Comparison of ENCODE assay signal across 23 cellular contexts in the genomic region with DNA sequence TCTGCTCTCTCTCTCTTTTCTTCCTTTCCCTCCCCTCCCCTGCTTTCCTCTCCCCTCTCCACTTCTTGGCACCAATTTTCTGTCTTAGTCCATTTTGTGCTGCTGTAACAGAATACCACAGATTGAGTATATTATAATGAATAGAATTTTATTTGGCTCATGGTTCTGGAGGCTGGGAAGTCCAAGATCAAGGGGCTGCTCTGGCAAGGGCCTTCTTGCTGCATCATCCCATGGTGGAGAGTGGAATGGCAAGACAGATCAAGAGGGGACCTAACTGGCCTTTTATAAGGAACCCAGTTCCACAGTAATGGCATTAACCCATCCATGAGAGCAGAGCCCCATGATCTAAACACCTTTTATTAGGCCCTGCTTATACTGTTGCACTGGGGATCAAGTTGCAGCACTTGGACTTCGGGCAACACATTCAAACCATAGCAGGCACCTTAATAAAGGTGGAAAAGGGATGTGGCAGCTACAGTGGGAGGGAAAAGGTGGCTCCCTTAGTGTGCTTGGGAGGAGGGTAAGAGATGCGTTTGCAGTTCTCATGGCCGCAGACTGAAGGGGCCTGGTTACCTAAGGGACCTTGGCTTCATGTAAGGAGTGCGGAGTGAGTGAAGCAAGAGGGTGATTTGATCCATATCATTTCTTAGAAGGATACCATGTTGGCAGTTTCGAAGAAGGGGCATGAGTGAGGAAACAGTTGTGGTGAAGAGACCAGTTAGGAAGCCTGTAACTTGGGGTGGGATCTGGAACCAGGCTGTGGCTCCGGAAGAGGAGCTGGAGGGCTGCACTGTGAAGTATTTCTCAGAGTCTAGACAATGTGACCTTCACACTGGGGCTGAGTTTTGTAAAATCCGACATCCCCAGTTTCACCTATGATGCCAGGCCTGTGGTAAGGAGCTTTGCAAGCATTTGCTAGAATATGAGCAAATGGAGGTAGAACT. TPM values are rescaled to one million over a fixed set of nuclear protein-coding genes. Genes with fewer than 3 reads are reported as not detected.
DNase-seq lines count a peak whose midpoint lies in the region; ATAC-seq and TF ChIP-seq lines count a peak whose summit lies in the region.
"Had no signal": no experiment of that assay in that cellular context is flagged by ENCODE, and none has a peak within 500 bp of the region (broad histone marks: within the 10 kb centered on the region; RNA-seq: fewer than 3 reads in every experiment).

No MANE protein-coding gene starts in this region.

- no peaks in the 10 kb centered on the region for H3K9me2 ChIP-seq in Karpas-422 (replicated peaks; ENCODE audit: insufficient read depth, low read length)

- no peak for ATAC-seq in RWPE2 (ENCODE audit: low read depth)
- ATAC-seq: GM12878 had no signal

- H3K9me3 ChIP-seq in RWPE2 (ENCODE audit: severe bottlenecking) (no peaks in the 10 kb centered on the region), Karpas-422 (ENCODE audit: low read length) (no peaks in the 10 kb centered on the region)
- no peaks in the 10 kb centered on the region for H3K9me3 ChIP-seq in CD8-positive, alpha-beta memory T cell (ENCODE audit: low read length)

- peak overlapping the region; percentile 77 for H3K27ac ChIP-seq in RWPE2 (ENCODE audit: poor library complexity, severe bottlenecking)
- no peak overlapping the region for H3K27ac ChIP-seq in CD8-positive, alpha-beta memory T cell (ENCODE audit: low read depth, low read length)
- H3K27ac ChIP-seq in Karpas-422 (ENCODE audit: low read length) = no peak overlapping the region

- H3K36me3 ChIP-seq in RWPE2 (ENCODE audit: low read depth) (0 out of 2 replicates have a peak, but pooled peaks cover 3% of the 10 kb centered on the region), Karpas-422 (ENCODE audit: insufficient read depth, low read length) (no peaks in the 10 kb centered on the region)
- H3K36me3 ChIP-seq in CD8-positive, alpha-beta memory T cell (ENCODE audit: insufficient read depth, low read length) = no peaks in the 10 kb centered on the region

- H2AFZ ChIP-seq in Karpas-422 (ENCODE audit: low read length) = no peak overlapping the region
- H2AFZ ChIP-seq: PC-9 had no signal

- DNase-seq in KBM-7 (peak; percentile 65), RWPE2 (ENCODE audit: low spot score) (no peak), immature natural killer cell (no peak), type B pancreatic cell (ENCODE audit: extremely low spot score, unreplicated experiment) (no peak), Karpas-422 (no peak), NOMO-1 (lab: John Stamatoyannopoulos, UW; ENCODE audit: unreplicated experiment in 2 of 2) (no peak)
- DNase-seq in CD8-positive, alpha-beta memory T cell = no peak
- DNase-seq: C1 segment of cervical spinal cord; Caco-2; CD4-positive, alpha-beta memory T cell; GOT3; HCEC 1CT; NCI-H1048; NCI-H1417; NCI-H1694; NCI-H2029 treated with DMSO at 0.1 percent for 48 hours; NCI-H446 treated with DMSO at 0.1 percent for 48 hours; NCI-H526; NCI-H82; NK-92 treated with Interleukin-12 subunit alpha and Interleukin-12 subunit beta, amount 100 ng/mL, for 24 hours; PC-9; SHP77 had no signal

- H3K79me2 ChIP-seq in Karpas-422 (ENCODE audit: low read length) = no peaks in the 10 kb centered on the region

- H3K4me2 ChIP-seq in Karpas-422 (ENCODE audit: low read depth, low read length, poor library complexity, severe bottlenecking) = no peak overlapping the region
- H3K4me2 ChIP-seq: PC-9 had no signal

- H3K27me3 ChIP-seq in RWPE2 (ENCODE audit: insufficient read depth, poor library complexity, severe bottlenecking) (no peaks in the 10 kb centered on the region), Karpas-422 (ENCODE audit: low read length) (no peaks in the 10 kb centered on the region)
- H3K27me3 ChIP-seq in CD8-positive, alpha-beta memory T cell (ENCODE audit: insufficient read depth, low read length, poor library complexity, severe bottlenecking) = no peaks in the 10 kb centered on the region

- no peaks in the 10 kb centered on the region for H4K20me1 ChIP-seq in Karpas-422 (ENCODE audit: insufficient read depth, low read depth, low read length)

- H3K9me3 Mint-ChIP-seq in immature natural killer cell (no peaks in the 10 kb centered on the region), type B pancreatic cell (peaks cover 11% of the 10 kb centered on the region)
- no peaks in the 10 kb centered on the region for H3K9me3 Mint-ChIP-seq in CD8-positive, alpha-beta memory T cell

- H3K4me1 ChIP-seq in RWPE2 (ENCODE audit: insufficient read depth, poor library complexity, severe bottlenecking) = peaks cover 32% of the 10 kb centered on the region
- no peaks in the 10 kb centered on the region for H3K4me1 ChIP-seq in CD8-positive, alpha-beta memory T cell (ENCODE audit: insufficient read depth, low read length)
- H3K4me1 ChIP-seq in Karpas-422 (ENCODE audit: low read length) = peaks cover 15% of the 10 kb centered on the region

- in situ Hi-C loops in KBM-7 (cut with MboI; ENCODE audit: low pct_unique_long_range_greater_than_20kb, low sequenced_read_pairs) = no loop called here

- H3K4me1 Mint-ChIP-seq in immature natural killer cell (peaks cover 9 to 18% of the 10 kb centered on the region in 2 donors), type B pancreatic cell (ENCODE audit: unreplicated experiment) (peaks cover 24% of the 10 kb centered on the region)
- no peaks in the 10 kb centered on the region for H3K4me1 Mint-ChIP-seq in CD8-positive, alpha-beta memory T cell
- H3K4me1 Mint-ChIP-seq: CD4-positive, alpha-beta memory T cell had no signal

- POLR2A ChIA-PET in CD8-positive, alpha-beta memory T cell (lab: Charles Lee) = no interaction called here

- TF ChIP-seq CTCF in RWPE2 (IDR thresholded peaks at IDR 0.05; ENCODE audit: poor library complexity, severe bottlenecking) = no peak
- TF ChIP-seq CTCF in type B pancreatic cell (conservative IDR thresholded peaks at IDR 0.05) = no peak

- CTCF ChIA-PET in CD8-positive, alpha-beta memory T cell (lab: Charles Lee) = no interaction called here

- no peak overlapping the region for H3K9ac ChIP-seq in Karpas-422 (ENCODE audit: low read length)

- H3K27me3 Mint-ChIP-seq in immature natural killer cell (ENCODE audit: low read depth in 3 of 3) (peaks cover 0 to 6% (median 2%) of the 10 kb centered on the region in 3 donors), type B pancreatic cell (no peaks in the 10 kb centered on the region)
- H3K27me3 Mint-ChIP-seq in CD8-positive, alpha-beta memory T cell = peaks cover 0 to 1% of the 10 kb centered on the region in 2 donors
- H3K27me3 Mint-ChIP-seq: CD4-positive, alpha-beta memory T cell had no signal

- H3K27ac Mint-ChIP-seq in immature natural killer cell = peak overlapping the region in 4 of 6 donors; percentile 13 to 62 (median 45)
- H3K27ac Mint-ChIP-seq in type B pancreatic cell = peak overlapping the region; percentile 36
- peak overlapping the region in 1 of 8 donors; percentile 31 for H3K27ac Mint-ChIP-seq in CD8-positive, alpha-beta memory T cell
- H3K27ac Mint-ChIP-seq: CD4-positive, alpha-beta memory T cell had no signal

- H3K4me3 Mint-ChIP-seq in immature natural killer cell = no peak overlapping the region
- no peak overlapping the region for H3K4me3 Mint-ChIP-seq in type B pancreatic cell
- no peak overlapping the region for H3K4me3 Mint-ChIP-seq in CD8-positive, alpha-beta memory T cell
- H3K4me3 Mint-ChIP-seq: CD4-positive, alpha-beta memory T cell had no signal

- H3K4me3 ChIP-seq in RWPE2 (ENCODE audit: severe bottlenecking) = no peak overlapping the region
- no peak overlapping the region for H3K4me3 ChIP-seq in CD8-positive, alpha-beta memory T cell (ENCODE audit: low read length)
- no peak overlapping the region for H3K4me3 ChIP-seq in Karpas-422 (ENCODE audit: low read length)
- H3K4me3 ChIP-seq: GM12878, PC-9 had no signal

- H3K36me3 Mint-ChIP-seq in immature natural killer cell (no peaks in the 10 kb centered on the region), type B pancreatic cell (peaks cover 12% of the 10 kb centered on the region)
- H3K36me3 Mint-ChIP-seq in CD8-positive, alpha-beta memory T cell = peaks cover 0 to 2% (median 2%) of the 10 kb centered on the region in 3 donors

RNA-seq across cellular contexts. Expression of gene ST3GAL4, which starts 44.8 kb away (rescaled TPM):
- polyA plus RNA-seq in immature natural killer cell = 10 to 100 TPM; 25.0 to 31.7 (median 30.9) TPM
- 18.6 and 19.1 TPM in 2 replicates for total RNA-seq in type B pancreatic cell (ENCODE audit: low replicate concordance)
- total RNA-seq in CD8-positive, alpha-beta memory T cell = 10 to 100 TPM; 11.0 to 12.5 TPM
- 8.3 TPM for polyA plus RNA-seq in CD8-positive, alpha-beta memory T cell
- total RNA-seq in Karpas-422 (2014; rRNA removed; shearing (Covaris generic); ENCODE audit: low replicate concordance) = 5.8 and 6.6 TPM in 2 replicates
